Comparison of ENCODE assay signal across 7 cellular contexts in genomic region chr10:6050801-6051445, GRCh38. TPM values are rescaled to one million over a fixed set of nuclear protein-coding genes. Genes with fewer than 3 reads are reported as not detected.
A peak's percentile ranks its signal among the peaks of the same experiment; 100 is the strongest.
DNase-seq lines count a peak whose midpoint lies in the region; ATAC-seq and TF ChIP-seq lines count a peak whose summit lies in the region.

No MANE protein-coding gene starts in this region.

- peak overlapping the region; percentile 53 to 63 for H3K27ac ChIP-seq in prostate gland
- H3K27ac ChIP-seq in uterus, result peak overlapping the region; percentile 85 to 87

- ATAC-seq in GM18498 (IDR thresholded peaks at IDR 0.05; ENCODE audit: unreplicated experiment), result peak; percentile 70
- peak; percentile 66 for ATAC-seq in HG02610 (IDR thresholded peaks at IDR 0.05; ENCODE audit: unreplicated experiment)

- TF ChIP-seq CTCF in prostate gland (IDR thresholded peaks at IDR 0.05) (peak; percentile 13 to 47 (median 36)), uterus (IDR thresholded peaks at IDR 0.05) (peak; percentile 55 to 69 (median 61))

- H3K36me3 ChIP-seq in prostate gland (no peaks in the 10 kb centered on the region), uterus (no peaks in the 10 kb centered on the region)

- H3K9me3 ChIP-seq in prostate gland (no peaks in the 10 kb centered on the region), uterus (no peaks in the 10 kb centered on the region)

- DNase-seq in NCI-H69 (lab: John Stamatoyannopoulos, UW) (peak; percentile 10), activated T-cell treated with anti-CD3 and anti-CD28 coated beads for 4 hours (peak; percentile 80), fibroblast of gingiva (ENCODE audit: low read depth) (peak; percentile 60), prostate gland (ENCODE audit: low spot score) (peak; percentile 61), uterus (peak; percentile 78 to 85)

- peak overlapping the region; percentile 16 to 25 for H3K4me3 ChIP-seq in prostate gland
- peak overlapping the region; percentile 29 for H3K4me3 ChIP-seq in uterus

- H3K4me1 ChIP-seq in prostate gland (replicated peaks) (no peaks in the 10 kb centered on the region), uterus (no peaks in the 10 kb centered on the region)

- no peaks in the 10 kb centered on the region for H3K27me3 ChIP-seq in prostate gland (replicated peaks; ENCODE audit: insufficient read depth)
- no peaks in the 10 kb centered on the region for H3K27me3 ChIP-seq in uterus

- WGBS in prostate gland, result 14% methylated on average over 18 of the region's 18 CpGs

- intact Hi-C loops in prostate gland (cut with DNase I), result no loop called here
- intact Hi-C loops in uterus (cut with DNase I; ENCODE audit: low total_unique reads), result no loop called here

- TF ChIP-seq POLR2A in prostate gland (IDR thresholded peaks at IDR 0.05) (no peak), uterus (IDR thresholded peaks at IDR 0.05) (no peak)

RNA-seq across cellular contexts. Expression of gene IL2RA, which starts 11.2 kb away (rescaled TPM):
- total RNA-seq in prostate gland (1 to 10 TPM in 1 of 2 donors, not detected in 1; 1.9 TPM), uterus (under 1 TPM in 2 of 4 donors, not detected in 2; 0.15 to 0.28 TPM)

RNA-seq across cellular contexts. Expression of gene RBM17, which starts 37.9 kb away (rescaled TPM):
- 10 to 100 TPM; 40.5 to 59.2 TPM for total RNA-seq in prostate gland
- 100 to 1,000 TPM in 3 of 4 donors, 10 to 100 TPM in 1; 64.4 to 163 (median 146) TPM for total RNA-seq in uterus

Comparison
In these comparisons a context has a peak if more than half of its experiments do, and no peak if none do; other contexts are left out.
1. Peak in every context shown above with its lines: DNase-seq, ATAC-seq, H3K4me3 ChIP-seq and H3K27ac ChIP-seq.
2. DNase-seq: peak in every context shown above with its lines; median percentile 82 in uterus; 80 in activated T-cell treated with anti-CD3 and anti-CD28 coated beads for 4 hours; 61 in prostate gland; 60 in fibroblast of gingiva; 10 in NCI-H69.